In the genomic region with DNA sequence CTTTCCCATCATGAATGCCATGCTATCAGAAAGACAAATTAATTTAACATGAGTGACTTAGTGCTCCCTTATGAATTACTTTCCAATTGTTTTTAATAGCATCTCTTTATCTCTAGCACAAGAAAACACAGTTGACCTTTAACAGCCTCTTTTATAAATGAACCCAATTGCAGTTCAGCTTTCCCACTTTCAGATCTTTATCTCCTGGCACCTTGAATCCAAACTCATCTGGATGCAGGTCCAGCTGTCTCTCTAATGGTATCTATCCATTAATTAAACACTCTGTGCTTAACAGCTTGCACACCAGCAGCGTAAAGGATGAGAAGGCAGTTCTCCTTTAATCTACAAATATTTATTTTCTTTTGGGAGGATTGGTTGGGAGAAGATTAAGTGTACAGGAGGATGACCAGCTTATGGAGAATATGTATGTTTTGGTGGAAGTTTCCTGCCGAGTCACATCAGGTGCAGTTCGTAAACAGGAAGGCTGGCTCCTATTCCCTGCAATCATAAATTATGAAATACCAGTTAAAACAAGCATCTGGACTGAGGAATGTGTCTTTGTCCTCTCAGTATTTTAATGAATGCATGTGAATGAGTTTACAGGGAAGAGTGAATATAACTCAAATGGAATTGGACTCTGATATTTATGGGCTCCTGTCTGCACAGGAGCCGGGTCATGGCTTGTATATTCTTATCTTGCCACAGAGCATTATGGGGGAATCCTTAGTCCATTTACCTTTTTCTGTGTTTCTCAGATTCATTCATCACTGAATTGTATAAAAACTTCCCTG, we compare ENCODE assay signal across 1 cellular context.
TF ChIP-seq lines count a peak whose summit lies in the region.

No MANE protein-coding gene starts in this region.

TF ChIP-seq in SK-N-SH treated with all-trans-retinoic acid at 6 μM for 48 hours, 23 proteins besides CTCF, POLR2A, EP300 and RAD21 (continued from another document):
- TF ChIP-seq, protein P1, sequence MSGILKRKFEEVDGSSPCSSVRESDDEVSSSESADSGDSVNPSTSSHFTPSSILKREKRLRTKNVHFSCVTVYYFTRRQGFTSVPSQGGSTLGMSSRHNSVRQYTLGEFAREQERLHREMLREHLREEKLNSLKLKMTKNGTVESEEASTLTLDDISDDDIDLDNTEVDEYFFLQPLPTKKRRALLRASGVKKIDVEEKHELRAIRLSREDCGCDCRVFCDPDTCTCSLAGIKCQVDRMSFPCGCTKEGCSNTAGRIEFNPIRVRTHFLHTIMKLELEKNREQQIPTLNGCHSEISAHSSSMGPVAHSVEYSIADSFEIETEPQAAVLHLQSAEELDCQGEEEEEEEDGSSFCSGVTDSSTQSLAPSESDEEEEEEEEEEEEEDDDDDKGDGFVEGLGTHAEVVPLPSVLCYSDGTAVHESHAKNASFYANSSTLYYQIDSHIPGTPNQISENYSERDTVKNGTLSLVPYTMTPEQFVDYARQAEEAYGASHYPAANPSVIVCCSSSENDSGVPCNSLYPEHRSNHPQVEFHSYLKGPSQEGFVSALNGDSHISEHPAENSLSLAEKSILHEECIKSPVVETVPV (CRISPR knock-in tag; IDR thresholded peaks at IDR 0.05), result no peak
- TF ChIP-seq ZNF565 (CRISPR knock-in tag; conservative IDR thresholded peaks at IDR 0.05; ENCODE audit: low read depth) (no peak), OSR1 (CRISPR knock-in tag; IDR thresholded peaks at IDR 0.05) (no peak), ESRRG (CRISPR knock-in tag; IDR thresholded peaks at IDR 0.05) (no peak)
- TF ChIP-seq, protein P2, sequence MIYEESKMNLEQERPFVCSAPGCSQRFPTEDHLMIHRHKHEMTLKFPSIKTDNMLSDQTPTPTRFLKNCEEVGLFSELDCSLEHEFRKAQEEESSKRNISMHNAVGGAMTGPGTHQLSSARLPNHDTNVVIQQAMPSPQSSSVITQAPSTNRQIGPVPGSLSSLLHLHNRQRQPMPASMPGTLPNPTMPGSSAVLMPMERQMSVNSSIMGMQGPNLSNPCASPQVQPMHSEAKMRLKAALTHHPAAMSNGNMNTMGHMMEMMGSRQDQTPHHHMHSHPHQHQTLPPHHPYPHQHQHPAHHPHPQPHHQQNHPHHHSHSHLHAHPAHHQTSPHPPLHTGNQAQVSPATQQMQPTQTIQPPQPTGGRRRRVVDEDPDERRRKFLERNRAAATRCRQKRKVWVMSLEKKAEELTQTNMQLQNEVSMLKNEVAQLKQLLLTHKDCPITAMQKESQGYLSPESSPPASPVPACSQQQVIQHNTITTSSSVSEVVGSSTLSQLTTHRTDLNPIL (CRISPR knock-in tag; IDR thresholded peaks at IDR 0.05; ENCODE audit: low read depth), result no peak; the same call in 1 of the 2 replicates
- TF ChIP-seq, protein P3, sequence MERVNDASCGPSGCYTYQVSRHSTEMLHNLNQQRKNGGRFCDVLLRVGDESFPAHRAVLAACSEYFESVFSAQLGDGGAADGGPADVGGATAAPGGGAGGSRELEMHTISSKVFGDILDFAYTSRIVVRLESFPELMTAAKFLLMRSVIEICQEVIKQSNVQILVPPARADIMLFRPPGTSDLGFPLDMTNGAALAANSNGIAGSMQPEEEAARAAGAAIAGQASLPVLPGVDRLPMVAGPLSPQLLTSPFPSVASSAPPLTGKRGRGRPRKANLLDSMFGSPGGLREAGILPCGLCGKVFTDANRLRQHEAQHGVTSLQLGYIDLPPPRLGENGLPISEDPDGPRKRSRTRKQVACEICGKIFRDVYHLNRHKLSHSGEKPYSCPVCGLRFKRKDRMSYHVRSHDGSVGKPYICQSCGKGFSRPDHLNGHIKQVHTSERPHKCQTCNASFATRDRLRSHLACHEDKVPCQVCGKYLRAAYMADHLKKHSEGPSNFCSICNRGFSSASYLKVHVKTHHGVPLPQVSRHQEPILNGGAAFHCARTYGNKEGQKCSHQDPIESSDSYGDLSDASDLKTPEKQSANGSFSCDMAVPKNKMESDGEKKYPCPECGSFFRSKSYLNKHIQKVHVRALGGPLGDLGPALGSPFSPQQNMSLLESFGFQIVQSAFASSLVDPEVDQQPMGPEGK (CRISPR knock-in tag; IDR thresholded peaks at IDR 0.05; ENCODE audit: borderline replicate concordance), result no peak
